In the genomic region with DNA sequence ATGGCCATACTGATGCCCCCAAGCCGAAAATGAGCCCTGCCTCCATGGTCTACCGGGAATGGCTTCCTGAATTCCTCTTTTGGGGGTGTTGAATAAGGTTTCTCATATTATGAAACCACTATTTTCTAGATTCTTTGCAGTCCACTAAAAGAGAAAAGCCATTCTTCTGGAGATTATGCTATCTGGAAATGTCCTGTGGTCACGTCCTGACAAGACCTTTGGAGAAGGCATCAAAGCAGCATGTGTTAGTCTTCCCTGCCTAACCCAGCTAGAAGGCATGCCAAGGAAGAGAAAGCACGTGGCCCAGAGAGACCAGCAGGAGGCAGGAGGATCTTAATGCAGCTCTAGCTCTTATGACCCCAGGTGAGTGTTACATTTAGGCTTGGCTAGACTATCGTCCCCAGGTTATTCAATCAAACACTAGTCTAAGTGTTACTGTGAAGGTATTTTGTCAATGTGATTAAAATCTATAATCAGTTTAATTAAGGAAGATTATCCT, we compare ENCODE assay signal across 21 cellular contexts.
DNase-seq lines count a peak whose midpoint lies in the region; TF ChIP-seq lines count a peak whose summit lies in the region.
"Had no signal": no experiment of that assay in that cellular context is flagged by ENCODE, and none has a peak within 500 bp of the region (broad histone marks: within the 10 kb centered on the region; RNA-seq: fewer than 3 reads in every experiment).

No MANE protein-coding gene starts in this region.

- H3K4me3 Mint-ChIP-seq in MCF 10A (ENCODE audit: unreplicated experiment) (no peak overlapping the region), endothelial cell (ENCODE audit: unreplicated experiment) (no peak overlapping the region)
- H3K4me3 Mint-ChIP-seq: CD4-positive, CD25-positive, alpha-beta regulatory T cell had no signal

- H3K27ac Mint-ChIP-seq in MCF 10A (ENCODE audit: low read depth, unreplicated experiment): peak overlapping the region; percentile 73
- H3K27ac Mint-ChIP-seq in endothelial cell (ENCODE audit: unreplicated experiment): no peak overlapping the region
- H3K27ac Mint-ChIP-seq: CD4-positive, CD25-positive, alpha-beta regulatory T cell had no signal

- H3K4me1 ChIP-seq in breast epithelium (no peaks in the 10 kb centered on the region), adipocyte (ENCODE audit: control insufficient read depth, insufficient read depth, low read length) (peaks cover 19% of the 10 kb centered on the region), subcutaneous abdominal adipose tissue (ENCODE audit: control insufficient read depth in 5 of 5, insufficient read depth in 5 of 5, low read length in 5 of 5) (peaks cover 0 to 14% (median 13%) of the 10 kb centered on the region in 5 donors)
- H3K4me1 ChIP-seq: BE2C, Caco-2, Peyer's patch had no signal

- H3K4me3 ChIP-seq in breast epithelium: no peak overlapping the region
- peak overlapping the region; percentile 42 for H3K4me3 ChIP-seq in adipocyte (ENCODE audit: low read length)
- H3K4me3 ChIP-seq in fibroblast of mammary gland (ENCODE audit: control insufficient read depth, low read depth, low read length): no peak overlapping the region
- H3K4me3 ChIP-seq in subcutaneous abdominal adipose tissue (ENCODE audit: low read depth in 1 of 5, low read length in 5 of 5): no peak overlapping the region
- H3K4me3 ChIP-seq: Peyer's patch had no signal

- no peak for TF ChIP-seq POLR2A in breast epithelium (IDR thresholded peaks at IDR 0.05)

- H3K27me3 Mint-ChIP-seq in MCF 10A (ENCODE audit: insufficient read depth, unreplicated experiment): no peaks in the 10 kb centered on the region
- H3K27me3 Mint-ChIP-seq in endothelial cell (ENCODE audit: unreplicated experiment): peaks cover 2% of the 10 kb centered on the region
- H3K27me3 Mint-ChIP-seq: CD4-positive, CD25-positive, alpha-beta regulatory T cell had no signal

- H3K36me3 Mint-ChIP-seq in MCF 10A (ENCODE audit: insufficient read depth, unreplicated experiment) (no peaks in the 10 kb centered on the region), endothelial cell (ENCODE audit: low read depth, unreplicated experiment) (no peaks in the 10 kb centered on the region)
- H3K36me3 Mint-ChIP-seq: CD4-positive, CD25-positive, alpha-beta regulatory T cell had no signal

- no TSS peak for BruUV-seq in MCF 10A (replicated peaks; lab: Mats Ljungman, UMichigan)

- intact Hi-C loops in MCF 10A (cut with micrococcal nuclease) (loop anchor here (5.0 kb wide), 1 partner anchor 49 kb away; no protein-coding TSS in a partner anchor), breast epithelium (cut with DNase I; ENCODE audit: low total_unique reads) (no loop called here)

- H3K9ac ChIP-seq in adipocyte (ENCODE audit: low read length) (peak overlapping the region; percentile 79), subcutaneous abdominal adipose tissue (ENCODE audit: low read length in 5 of 5) (peak overlapping the region in 1 of 5 donors; percentile 34)

- H3K27me3 ChIP-seq in breast epithelium (no peaks in the 10 kb centered on the region), adipocyte (replicated peaks; ENCODE audit: control insufficient read depth, insufficient read depth, low read length) (no peaks in the 10 kb centered on the region), subcutaneous abdominal adipose tissue (ENCODE audit: control insufficient read depth in 5 of 5, insufficient read depth in 4 of 5, low read length in 5 of 5) (no peaks in the 10 kb centered on the region)
- H3K27me3 ChIP-seq: BE2C, Peyer's patch had no signal

- no peaks in the 10 kb centered on the region for H3K36me3 ChIP-seq in breast epithelium
- H3K36me3 ChIP-seq in adipocyte (ENCODE audit: control insufficient read depth, insufficient read depth, low read length, severe bottlenecking): no peaks in the 10 kb centered on the region
- H3K36me3 ChIP-seq in subcutaneous abdominal adipose tissue (ENCODE audit: control insufficient read depth in 5 of 5, insufficient read depth in 5 of 5, low read length in 5 of 5): no peaks in the 10 kb centered on the region
- H3K36me3 ChIP-seq: BE2C, Peyer's patch had no signal

- H3K4me1 Mint-ChIP-seq in MCF 10A (ENCODE audit: insufficient read depth, unreplicated experiment): peaks cover 11% of the 10 kb centered on the region
- peaks cover 11% of the 10 kb centered on the region for H3K4me1 Mint-ChIP-seq in endothelial cell (ENCODE audit: unreplicated experiment)
- H3K4me1 Mint-ChIP-seq: CD4-positive, CD25-positive, alpha-beta regulatory T cell had no signal

- POLR2A ChIA-PET in MCF 10A (lab: Yijun Ruan, JAX): interaction anchor here (1.2 to 1.4 kb wide), 2 partner anchors 56 to 144 kb away, joined by 3 to 4 read pairs; no protein-coding TSS in a partner anchor

- CTCF ChIA-PET in MCF 10A (lab: Yijun Ruan, JAX): interaction anchor here (0.5 to 0.7 kb wide), 4 partner anchors 27 to 440 kb away, joined by 3 to 6 read pairs (median 4); no protein-coding TSS in a partner anchor

- H3K9me3 ChIP-seq in breast epithelium (peaks cover 0 to 9% of the 10 kb centered on the region in 2 donors), adipocyte (ENCODE audit: control insufficient read depth, low read length) (peaks cover 8% of the 10 kb centered on the region), subcutaneous abdominal adipose tissue (ENCODE audit: control insufficient read depth in 5 of 5, low read length in 5 of 5) (no peaks in the 10 kb centered on the region)
- H3K9me3 ChIP-seq: BE2C, Caco-2, Peyer's patch had no signal

- H3K27ac ChIP-seq in breast epithelium (no peak overlapping the region), subcutaneous abdominal adipose tissue (ENCODE audit: low read depth, low read length) (peak overlapping the region; percentile 64)
- H3K27ac ChIP-seq: Peyer's patch had no signal

- H3K9me3 Mint-ChIP-seq in MCF 10A (ENCODE audit: unreplicated experiment): no peaks in the 10 kb centered on the region
- H3K9me3 Mint-ChIP-seq in endothelial cell (ENCODE audit: unreplicated experiment): no peaks in the 10 kb centered on the region

- DNase-seq in MCF 10A (ENCODE audit: unreplicated experiment) (peak; percentile 7), breast epithelium (ENCODE audit: low spot score in 2 of 2) (no peak), adipocyte (ENCODE audit: low read depth) (no peak), fibroblast of mammary gland (ENCODE audit: low read depth) (no peak), retina (no peak), endothelial cell (ENCODE audit: low spot score) (no peak), medulla oblongata (ENCODE audit: extremely low spot score) (no peak)
- DNase-seq: 8988T; BE2C; Caco-2; CD4-positive, CD25-positive, alpha-beta regulatory T cell; GF-D8; GOT3; KG1; NCI-H1436 treated with DMSO at 0.1 percent for 48 hours; NCI-H2029 treated with DMSO at 0.1 percent for 48 hours; NCI-H2171; NCI-H526 treated with DMSO at 0.1 percent for 48 hours; NK-92 treated with Interleukin-12 subunit alpha and Interleukin-12 subunit beta, amount 100 ng/mL, for 24 hours; Peyer's patch had no signal

- TF ChIP-seq CTCF in MCF 10A (IDR thresholded peaks at IDR 0.05; ENCODE audit: unreplicated experiment) (no peak), breast epithelium (IDR thresholded peaks at IDR 0.05) (no peak), fibroblast of mammary gland (conservative IDR thresholded peaks at IDR 0.05; ENCODE audit: control insufficient read depth, insufficient read depth, low read depth, low read length) (peak; percentile 1), endothelial cell (IDR thresholded peaks at IDR 0.05; ENCODE audit: unreplicated experiment) (no peak)
